In the genomic region with DNA sequence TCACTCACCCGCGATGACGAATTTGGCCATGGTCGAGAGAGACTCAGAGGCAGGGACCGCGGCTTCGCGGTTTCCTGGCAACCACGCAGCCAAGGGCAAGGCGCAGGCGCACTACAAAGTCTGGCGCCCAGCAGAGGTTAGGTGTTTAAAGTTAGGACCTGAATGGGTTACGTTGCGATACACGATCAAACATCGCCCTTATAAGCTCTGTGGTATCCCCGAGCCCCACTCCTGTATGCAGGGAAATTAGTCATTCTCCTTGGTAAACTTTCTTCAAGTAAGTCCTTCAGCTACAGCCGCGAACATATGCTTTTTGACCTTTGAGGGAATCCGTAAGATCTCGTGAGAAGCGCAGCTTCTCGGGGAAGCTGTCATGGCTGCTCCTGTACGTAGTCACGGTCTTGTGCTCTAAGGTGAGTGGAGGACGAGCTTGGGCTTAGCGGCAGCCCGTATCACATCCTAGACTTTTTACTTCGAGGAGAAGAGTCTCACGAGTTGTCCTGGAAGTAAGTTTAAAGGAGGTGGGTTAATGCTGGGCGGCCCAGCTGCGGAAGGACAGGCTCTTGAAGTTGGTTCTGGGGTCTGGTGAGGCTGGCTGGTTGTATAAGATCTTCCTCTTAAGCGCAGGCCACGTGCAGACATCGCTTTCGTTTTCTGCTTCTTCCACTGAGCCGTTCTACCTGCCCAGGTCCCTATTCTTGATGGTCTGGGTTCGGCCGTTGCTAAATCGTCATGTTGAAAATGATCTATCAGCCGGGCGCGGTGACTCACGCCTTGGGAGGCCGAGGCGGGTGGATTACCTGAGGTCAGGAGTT, we compare ENCODE assay signal across 8 cellular contexts. TPM values are rescaled to one million over a fixed set of nuclear protein-coding genes. Genes with fewer than 3 reads are reported as not detected.
DNase-seq lines count a peak whose midpoint lies in the region; ATAC-seq and TF ChIP-seq lines count a peak whose summit lies in the region.

A gene (plus strand): TSS at position 365 of the 815 bp plus-strand sequence. CDS start 1,088 bp downstream, outside the sequence.
A gene (minus strand): TSS at position 87 of the 815 bp plus-strand sequence. CDS start 57 bp downstream, at position 30.

- TF ChIP-seq CTCF in astrocyte of the cerebellum (IDR thresholded peaks at IDR 0.05; ENCODE audit: low read depth, low read length, missing control alignments) = no peak

- peak; percentile 82 to 84 for DNase-seq in NCI-H1930 (lab: John Stamatoyannopoulos, UW)
- DNase-seq in T-helper 22 cell (ENCODE audit: low read depth) = peak; percentile 76
- DNase-seq in astrocyte of the cerebellum (ENCODE audit: low read depth) = peak; percentile 86
- peak; percentile 82 to 86 for DNase-seq in hippocampal formation (lab: John Stamatoyannopoulos, UW)
- DNase-seq in renal cortical epithelial cell (ENCODE audit: low read depth) = peak; percentile 94
- no peak for DNase-seq in cortex of kidney (lab: John Stamatoyannopoulos, UW)

- ATAC-seq in GM18502 (IDR thresholded peaks at IDR 0.05; ENCODE audit: poor library complexity, unreplicated experiment) (peak; percentile 93), HG02970 (IDR thresholded peaks at IDR 0.05; ENCODE audit: low FRiP score, unreplicated experiment) (peak; percentile 94)

- H3K4me3 ChIP-seq in astrocyte of the cerebellum (ENCODE audit: low read depth, low read length) = peak within 1 kb of the TSS; percentile 91

- in situ Hi-C loops in astrocyte of the cerebellum (cut with HindIII; ENCODE audit: low sequenced_read_pairs) = no loop called here

RNA-seq across cellular contexts. Expression of the first gene that starts in this region (rescaled TPM):
- total RNA-seq in renal cortical epithelial cell = 65.0 and 72.4 TPM in 2 replicates

RNA-seq across cellular contexts. Expression of the second gene that starts in this region (rescaled TPM):
- total RNA-seq in renal cortical epithelial cell = 0.87 and 3.7 TPM in 2 replicates
